8 cellular contexts compared by ENCODE assay signal in the genomic region with DNA sequence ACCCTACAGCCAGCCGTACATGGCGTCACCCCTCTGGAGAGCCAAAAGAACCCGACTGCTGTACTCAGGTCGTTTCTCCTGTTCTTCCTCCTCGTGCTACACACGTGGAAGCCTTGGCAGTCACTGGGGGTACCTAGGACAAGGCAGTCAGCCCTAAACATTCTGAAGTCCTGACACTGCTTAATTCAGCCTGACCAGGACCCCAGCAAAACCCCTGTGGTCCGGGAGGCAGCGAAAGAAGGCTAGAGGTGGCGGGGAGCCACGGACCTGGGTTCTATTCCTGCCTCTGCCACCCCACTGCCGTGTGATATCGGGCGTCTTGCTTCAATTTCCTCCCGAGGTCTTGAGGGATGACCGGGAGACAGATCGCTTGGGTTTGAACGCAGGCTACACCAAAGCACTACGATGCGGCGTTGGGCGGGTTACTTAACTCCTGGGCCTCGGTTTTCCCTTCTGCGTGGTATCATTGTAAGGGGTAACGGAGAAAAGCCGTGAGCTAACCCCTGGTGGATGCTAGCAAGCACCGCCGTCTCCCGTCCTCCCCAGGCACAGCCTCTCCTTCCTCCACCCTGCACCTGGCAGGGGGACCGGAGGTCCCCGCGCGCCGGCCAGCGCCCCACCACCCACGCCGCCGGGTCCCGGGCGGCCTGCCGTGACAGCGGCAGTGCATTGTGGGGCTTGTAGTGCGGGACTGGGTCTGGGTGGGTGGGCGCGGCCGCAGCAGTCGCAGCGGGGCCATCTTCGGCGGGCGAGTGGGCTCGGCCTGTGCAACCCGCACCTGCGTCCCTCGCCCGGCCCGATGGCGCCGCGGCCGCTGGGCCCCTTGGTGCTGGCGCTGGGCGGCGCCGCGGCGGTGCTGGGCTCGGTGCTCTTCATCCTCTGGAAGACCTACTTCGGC. TPM values are rescaled to one million over a fixed set of nuclear protein-coding genes. Genes with fewer than 3 reads are reported as not detected.
DNase-seq lines count a peak whose midpoint lies in the region; ATAC-seq, FAIRE-seq and TF ChIP-seq lines count a peak whose summit lies in the region.

A gene with protein sequence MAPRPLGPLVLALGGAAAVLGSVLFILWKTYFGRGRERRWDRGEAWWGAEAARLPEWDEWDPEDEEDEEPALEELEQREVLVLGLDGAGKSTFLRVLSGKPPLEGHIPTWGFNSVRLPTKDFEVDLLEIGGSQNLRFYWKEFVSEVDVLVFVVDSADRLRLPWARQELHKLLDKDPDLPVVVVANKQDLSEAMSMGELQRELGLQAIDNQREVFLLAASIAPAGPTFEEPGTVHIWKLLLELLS (plus strand): TSS at position 723 of the 898 bp plus-strand sequence. CDS start 77 bp downstream, at position 800.

- DNase-seq in GM18507 (ENCODE audit: extremely low spot score, insufficient read length, low read depth) (no peak), chondrocyte (ENCODE audit: low spot score) (no peak), left lobe of liver (ENCODE audit: low spot score) (no peak), HK-2 (ENCODE audit: unreplicated experiment) (no peak)
- DNase-seq in activated CD4-positive, CD25-positive, alpha-beta regulatory T cell treated with anti-CD3 and anti-CD28 coated beads, Interleukin-2, amount 50 U/mL, for 72 hours: peak; percentile 61
- DNase-seq in stimulated activated CD4-positive, alpha-beta T cell treated with anti-CD3 and anti-CD28 coated beads, Interleukin-1b, Interleukin-23, amount 100 ng/mL, for 4 hours (ENCODE audit: low read depth in 2 of 2): peak; percentile 36 to 66

- H3K36me3 Mint-ChIP-seq in chondrocyte (ENCODE audit: low read depth): peaks cover 17% of the 10 kb centered on the region

- peaks cover 31% of the 10 kb centered on the region for H3K4me1 Mint-ChIP-seq in chondrocyte (ENCODE audit: low read depth)

- ATAC-seq in HG03432 (IDR thresholded peaks at IDR 0.05; ENCODE audit: unreplicated experiment) (peak; percentile 44), left lobe of liver (peak; percentile 39), GM21576 (IDR thresholded peaks at IDR 0.05; ENCODE audit: unreplicated experiment) (no peak)

- H3K4me3 Mint-ChIP-seq in chondrocyte (ENCODE audit: unreplicated experiment): peak within 1 kb of the TSS; percentile 74

- H3K27ac Mint-ChIP-seq in chondrocyte (ENCODE audit: unreplicated experiment): peak within 1 kb of the TSS; percentile 49

- no peaks in the 10 kb centered on the region for H3K27me3 Mint-ChIP-seq in chondrocyte (ENCODE audit: low read depth)

- TF ChIP-seq CTCF in chondrocyte (IDR thresholded peaks at IDR 0.05): peak; percentile 30

- peak; percentile 73 for FAIRE-seq in GM18507 (lab: Jason Lieb, UNC)

- no peaks in the 10 kb centered on the region for H3K9me3 Mint-ChIP-seq in chondrocyte (ENCODE audit: low read depth)

RNA-seq across cellular contexts. Expression of the gene that starts here (rescaled TPM):
- total RNA-seq in chondrocyte: 24.5 to 37.8 TPM (median 33.7 TPM) in 3 replicates
- 1.8 TPM for total RNA-seq in left lobe of liver

Comparison
In these comparisons a context has a peak if more than half of its experiments do, and no peak if none do; other contexts are left out.
1. DNase-seq: peak in activated CD4-positive, CD25-positive, alpha-beta regulatory T cell treated with anti-CD3 and anti-CD28 coated beads, Interleukin-2, amount 50 U/mL, for 72 hours (single experiment) and stimulated activated CD4-positive, alpha-beta T cell treated with anti-CD3 and anti-CD28 coated beads, Interleukin-1b, Interleukin-23, amount 100 ng/mL, for 4 hours (2 of 2); none in GM18507 (single experiment), chondrocyte (single experiment), left lobe of liver (single experiment) and HK-2 (single experiment).